1 cellular context compared by ENCODE assay signal in genomic region chrX:112668476-112669404, GRCh38.
TF ChIP-seq lines count a peak whose summit lies in the region.

No MANE protein-coding gene starts in this region.

TF ChIP-seq in GM23338, 12 proteins besides CTCF, POLR2A, EP300 and RAD21 (continued from another document):
- TF ChIP-seq ZNF462 (CRISPR knock-in tag; IDR thresholded peaks at IDR 0.05) (no peak), CREB1 (CRISPR knock-in tag; IDR thresholded peaks at IDR 0.05; ENCODE audit: low read depth) (no peak)
